In genomic region chr11:109329716-109330115, GRCh38 we compare ENCODE assay signal across 8 cellular contexts.
"Had no signal": no experiment of that assay in that cellular context is flagged by ENCODE, and none has a peak within 500 bp of the region (broad histone marks: within the 10 kb centered on the region; RNA-seq: fewer than 3 reads in every experiment).

No MANE protein-coding gene starts in this region.

- H3K36me3 ChIP-seq: HAP-1 had no signal

- H3K4me3 ChIP-seq: GM23248, HAP-1 had no signal

- H3K4me1 ChIP-seq: HAP-1 had no signal

- H3K9ac ChIP-seq: GM23248 had no signal

- DNase-seq: GM23248, GOT3, H7, HFFc6, IMR-90 had no signal

- H3K27ac ChIP-seq: GM23248, HL-60 had no signal

- H2AFZ ChIP-seq: GM23248 had no signal

- ATAC-seq: HCT116 had no signal

- H3K9me3 ChIP-seq: HAP-1 had no signal
